In genomic region chr2:187920511-187920910, GRCh38 we compare ENCODE assay signal across 26 cellular contexts.
"Had no signal": no experiment of that assay in that cellular context is flagged by ENCODE, and none has a peak within 500 bp of the region (broad histone marks: within the 10 kb centered on the region; RNA-seq: fewer than 3 reads in every experiment).

No MANE protein-coding gene starts in this region.

- FAIRE-seq: islet of Langerhans had no signal

- H3K4me1 ChIP-seq: foreskin keratinocyte, gastroesophageal sphincter, heart left ventricle, left lung, psoas muscle, sigmoid colon, stomach, thyroid gland, vagina had no signal

- H3K27me3 ChIP-seq: dorsolateral prefrontal cortex, foreskin keratinocyte, gastroesophageal sphincter, heart left ventricle, hepatocyte, left lung, ovary, sigmoid colon, stomach, thyroid gland, vagina had no signal

- H2AFZ ChIP-seq: hepatocyte had no signal

- H3K4me3 ChIP-seq: dorsolateral prefrontal cortex, gastroesophageal sphincter, heart left ventricle, hepatocyte, left lung, ovary, psoas muscle, sigmoid colon, stomach, thyroid gland, vagina had no signal

- H3K9me3 ChIP-seq: gastroesophageal sphincter, heart left ventricle, left lung, ovary, psoas muscle, sigmoid colon, stomach, thyroid gland, vagina had no signal

- DNase-seq: dorsolateral prefrontal cortex; effector CD4-positive, alpha-beta T cell; foreskin keratinocyte; heart left ventricle; left cardiac atrium; left lung; mesenchymal stem cell; midbrain; naive thymus-derived CD4-positive, alpha-beta T cell; nephron progenitor cell; occipital lobe; ovary; posterior cingulate gyrus; psoas muscle; right cardiac atrium; sigmoid colon; stimulated activated CD4-positive, alpha-beta T cell treated with anti-CD3 and anti-CD28 coated beads, Interleukin-2, amount 100 ng/mL, for 24 hours; stimulated activated CD4-positive, alpha-beta T cell treated with anti-CD3 and anti-CD28 coated beads, Interleukin-4, amount 100 ng/mL, for 24 hours; stimulated activated naive CD4-positive, alpha-beta T cell treated with Interleukin-2 at 50 U/mL for 16 hours; stomach; thyroid gland had no signal

- H3K79me2 ChIP-seq: hepatocyte had no signal

- H3K4me2 ChIP-seq: hepatocyte had no signal

- H3K36me3 ChIP-seq: gastroesophageal sphincter, heart left ventricle, left lung, ovary, sigmoid colon, stomach, thyroid gland, vagina had no signal

- H3K27ac ChIP-seq: dorsolateral prefrontal cortex, epithelial cell of prostate, foreskin keratinocyte, gastroesophageal sphincter, heart left ventricle, hepatocyte, left lung, ovary, psoas muscle, sigmoid colon, stomach, thyroid gland, vagina had no signal
